ENCODE assay signal across 1 cellular context in the genomic region with DNA sequence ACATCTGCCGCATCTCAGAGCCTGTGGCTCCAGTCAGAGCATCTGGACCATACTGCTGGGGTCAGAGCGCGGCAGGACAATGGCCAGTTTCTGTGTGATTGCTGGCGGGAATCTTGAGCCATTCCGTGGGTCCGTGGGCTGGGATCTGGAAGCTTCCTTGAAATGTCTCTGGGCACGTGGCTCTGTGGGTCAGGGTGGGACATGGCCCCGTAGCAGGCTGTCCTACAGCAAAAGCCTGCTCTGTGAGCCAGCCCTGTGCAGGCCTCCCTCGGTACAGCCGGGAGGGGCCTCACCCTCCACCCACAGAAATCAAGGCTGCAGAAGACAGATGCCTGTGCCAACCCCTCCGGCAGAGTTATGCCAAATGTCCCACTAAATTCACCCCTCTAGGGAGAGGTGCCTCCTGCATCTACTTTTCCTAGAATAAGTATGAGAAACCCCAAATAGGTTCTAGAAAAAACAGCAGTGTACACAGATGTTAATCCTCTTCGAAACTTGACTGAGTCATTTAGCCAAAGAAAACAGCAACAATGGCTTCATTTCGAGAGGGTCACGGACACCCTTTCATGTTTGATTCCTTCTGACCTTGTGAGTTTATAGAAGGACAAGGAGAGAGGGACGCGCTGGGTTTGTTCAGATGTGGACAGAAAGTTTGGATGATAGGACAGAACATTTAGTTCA.
TF ChIP-seq lines count a peak whose summit lies in the region.

No MANE protein-coding gene starts in this region.

TF ChIP-seq in HepG2, 621 proteins besides CTCF, POLR2A, EP300 and RAD21 (continued from another document and continues in another):
- TF ChIP-seq, protein P1, sequence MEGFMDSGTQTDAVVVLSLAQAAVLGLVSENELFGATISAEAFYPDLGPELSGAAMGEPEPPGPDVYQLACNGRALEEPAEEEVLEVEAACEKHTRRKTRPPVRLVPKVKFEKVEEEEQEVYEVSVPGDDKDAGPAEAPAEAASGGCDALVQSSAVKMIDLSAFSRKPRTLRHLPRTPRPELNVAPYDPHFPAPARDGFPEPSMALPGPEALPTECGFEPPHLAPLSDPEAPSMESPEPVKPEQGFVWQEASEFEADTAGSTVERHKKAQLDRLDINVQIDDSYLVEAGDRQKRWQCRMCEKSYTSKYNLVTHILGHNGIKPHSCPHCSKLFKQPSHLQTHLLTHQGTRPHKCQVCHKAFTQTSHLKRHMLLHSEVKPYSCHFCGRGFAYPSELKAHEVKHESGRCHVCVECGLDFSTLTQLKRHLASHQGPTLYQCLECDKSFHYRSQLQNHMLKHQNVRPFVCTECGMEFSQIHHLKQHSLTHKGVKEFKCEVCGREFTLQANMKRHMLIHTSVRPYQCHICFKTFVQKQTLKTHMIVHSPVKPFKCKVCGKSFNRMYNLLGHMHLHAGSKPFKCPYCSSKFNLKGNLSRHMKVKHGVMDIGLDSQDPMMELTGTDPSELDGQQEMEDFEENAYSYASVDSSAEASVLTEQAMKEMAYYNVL (CRISPR knock-in tag; IDR thresholded peaks at IDR 0.05; ENCODE audit: borderline replicate concordance) = no peak
- TF ChIP-seq, protein P2, sequence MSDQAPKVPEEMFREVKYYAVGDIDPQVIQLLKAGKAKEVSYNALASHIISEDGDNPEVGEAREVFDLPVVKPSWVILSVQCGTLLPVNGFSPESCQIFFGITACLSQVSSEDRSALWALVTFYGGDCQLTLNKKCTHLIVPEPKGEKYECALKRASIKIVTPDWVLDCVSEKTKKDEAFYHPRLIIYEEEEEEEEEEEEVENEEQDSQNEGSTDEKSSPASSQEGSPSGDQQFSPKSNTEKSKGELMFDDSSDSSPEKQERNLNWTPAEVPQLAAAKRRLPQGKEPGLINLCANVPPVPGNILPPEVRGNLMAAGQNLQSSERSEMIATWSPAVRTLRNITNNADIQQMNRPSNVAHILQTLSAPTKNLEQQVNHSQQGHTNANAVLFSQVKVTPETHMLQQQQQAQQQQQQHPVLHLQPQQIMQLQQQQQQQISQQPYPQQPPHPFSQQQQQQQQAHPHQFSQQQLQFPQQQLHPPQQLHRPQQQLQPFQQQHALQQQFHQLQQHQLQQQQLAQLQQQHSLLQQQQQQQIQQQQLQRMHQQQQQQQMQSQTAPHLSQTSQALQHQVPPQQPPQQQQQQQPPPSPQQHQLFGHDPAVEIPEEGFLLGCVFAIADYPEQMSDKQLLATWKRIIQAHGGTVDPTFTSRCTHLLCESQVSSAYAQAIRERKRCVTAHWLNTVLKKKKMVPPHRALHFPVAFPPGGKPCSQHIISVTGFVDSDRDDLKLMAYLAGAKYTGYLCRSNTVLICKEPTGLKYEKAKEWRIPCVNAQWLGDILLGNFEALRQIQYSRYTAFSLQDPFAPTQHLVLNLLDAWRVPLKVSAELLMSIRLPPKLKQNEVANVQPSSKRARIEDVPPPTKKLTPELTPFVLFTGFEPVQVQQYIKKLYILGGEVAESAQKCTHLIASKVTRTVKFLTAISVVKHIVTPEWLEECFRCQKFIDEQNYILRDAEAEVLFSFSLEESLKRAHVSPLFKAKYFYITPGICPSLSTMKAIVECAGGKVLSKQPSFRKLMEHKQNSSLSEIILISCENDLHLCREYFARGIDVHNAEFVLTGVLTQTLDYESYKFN (CRISPR knock-in tag; conservative IDR thresholded peaks at IDR 0.05) = peak; percentile 74
- TF ChIP-seq MLLT10 (CRISPR knock-in tag; IDR thresholded peaks at IDR 0.05) (no peak), ZNF17 (CRISPR knock-in tag; IDR thresholded peaks at IDR 0.05) (no peak), FOSL2 (CRISPR knock-in tag; IDR thresholded peaks at IDR 0.05) (peak; percentile 93), GZF1 (CRISPR knock-in tag; IDR thresholded peaks at IDR 0.05) (no peak), KAT8 (CRISPR knock-in tag; IDR thresholded peaks at IDR 0.05) (0 out of 2 replicates have a peak, but pooled peaks have one; percentile 12), BORCS8-MEF2B (CRISPR knock-in tag; IDR thresholded peaks at IDR 0.05) (no peak), MED1 (CRISPR knock-in tag; IDR thresholded peaks at IDR 0.05) (peak; percentile 57; the same call in 1 of the 2 replicates), TARDBP (CRISPR knock-in tag; IDR thresholded peaks at IDR 0.05) (0 out of 2 replicates have a peak, but pooled peaks have one; percentile 25), HMG20B (CRISPR knock-in tag; conservative IDR thresholded peaks at IDR 0.05) (peak; percentile 67; the same call in 1 of the 2 replicates), ZNF615 (CRISPR knock-in tag; IDR thresholded peaks at IDR 0.05; ENCODE audit: borderline replicate concordance) (no peak), HDAC2 (CRISPR knock-in tag; IDR thresholded peaks at IDR 0.05) (peak; percentile 55), RFX3 (CRISPR knock-in tag; IDR thresholded peaks at IDR 0.05) (no peak), NR2C2 (CRISPR knock-in tag; IDR thresholded peaks at IDR 0.05; ENCODE audit: borderline replicate concordance) (peak; percentile 45; the same call in 1 of the 2 replicates)
- TF ChIP-seq, protein P3, sequence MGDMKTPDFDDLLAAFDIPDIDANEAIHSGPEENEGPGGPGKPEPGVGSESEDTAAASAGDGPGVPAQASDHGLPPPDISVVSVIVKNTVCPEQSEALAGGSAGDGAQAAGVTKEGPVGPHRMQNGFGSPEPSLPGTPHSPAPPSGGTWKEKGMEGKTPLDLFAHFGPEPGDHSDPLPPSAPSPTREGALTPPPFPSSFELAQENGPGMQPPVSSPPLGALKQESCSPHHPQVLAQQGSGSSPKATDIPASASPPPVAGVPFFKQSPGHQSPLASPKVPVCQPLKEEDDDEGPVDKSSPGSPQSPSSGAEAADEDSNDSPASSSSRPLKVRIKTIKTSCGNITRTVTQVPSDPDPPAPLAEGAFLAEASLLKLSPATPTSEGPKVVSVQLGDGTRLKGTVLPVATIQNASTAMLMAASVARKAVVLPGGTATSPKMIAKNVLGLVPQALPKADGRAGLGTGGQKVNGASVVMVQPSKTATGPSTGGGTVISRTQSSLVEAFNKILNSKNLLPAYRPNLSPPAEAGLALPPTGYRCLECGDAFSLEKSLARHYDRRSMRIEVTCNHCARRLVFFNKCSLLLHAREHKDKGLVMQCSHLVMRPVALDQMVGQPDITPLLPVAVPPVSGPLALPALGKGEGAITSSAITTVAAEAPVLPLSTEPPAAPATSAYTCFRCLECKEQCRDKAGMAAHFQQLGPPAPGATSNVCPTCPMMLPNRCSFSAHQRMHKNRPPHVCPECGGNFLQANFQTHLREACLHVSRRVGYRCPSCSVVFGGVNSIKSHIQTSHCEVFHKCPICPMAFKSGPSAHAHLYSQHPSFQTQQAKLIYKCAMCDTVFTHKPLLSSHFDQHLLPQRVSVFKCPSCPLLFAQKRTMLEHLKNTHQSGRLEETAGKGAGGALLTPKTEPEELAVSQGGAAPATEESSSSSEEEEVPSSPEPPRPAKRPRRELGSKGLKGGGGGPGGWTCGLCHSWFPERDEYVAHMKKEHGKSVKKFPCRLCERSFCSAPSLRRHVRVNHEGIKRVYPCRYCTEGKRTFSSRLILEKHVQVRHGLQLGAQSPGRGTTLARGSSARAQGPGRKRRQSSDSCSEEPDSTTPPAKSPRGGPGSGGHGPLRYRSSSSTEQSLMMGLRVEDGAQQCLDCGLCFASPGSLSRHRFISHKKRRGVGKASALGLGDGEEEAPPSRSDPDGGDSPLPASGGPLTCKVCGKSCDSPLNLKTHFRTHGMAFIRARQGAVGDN (CRISPR knock-in tag; IDR thresholded peaks at IDR 0.05) = peak; percentile 81
- TF ChIP-seq, protein P4, sequence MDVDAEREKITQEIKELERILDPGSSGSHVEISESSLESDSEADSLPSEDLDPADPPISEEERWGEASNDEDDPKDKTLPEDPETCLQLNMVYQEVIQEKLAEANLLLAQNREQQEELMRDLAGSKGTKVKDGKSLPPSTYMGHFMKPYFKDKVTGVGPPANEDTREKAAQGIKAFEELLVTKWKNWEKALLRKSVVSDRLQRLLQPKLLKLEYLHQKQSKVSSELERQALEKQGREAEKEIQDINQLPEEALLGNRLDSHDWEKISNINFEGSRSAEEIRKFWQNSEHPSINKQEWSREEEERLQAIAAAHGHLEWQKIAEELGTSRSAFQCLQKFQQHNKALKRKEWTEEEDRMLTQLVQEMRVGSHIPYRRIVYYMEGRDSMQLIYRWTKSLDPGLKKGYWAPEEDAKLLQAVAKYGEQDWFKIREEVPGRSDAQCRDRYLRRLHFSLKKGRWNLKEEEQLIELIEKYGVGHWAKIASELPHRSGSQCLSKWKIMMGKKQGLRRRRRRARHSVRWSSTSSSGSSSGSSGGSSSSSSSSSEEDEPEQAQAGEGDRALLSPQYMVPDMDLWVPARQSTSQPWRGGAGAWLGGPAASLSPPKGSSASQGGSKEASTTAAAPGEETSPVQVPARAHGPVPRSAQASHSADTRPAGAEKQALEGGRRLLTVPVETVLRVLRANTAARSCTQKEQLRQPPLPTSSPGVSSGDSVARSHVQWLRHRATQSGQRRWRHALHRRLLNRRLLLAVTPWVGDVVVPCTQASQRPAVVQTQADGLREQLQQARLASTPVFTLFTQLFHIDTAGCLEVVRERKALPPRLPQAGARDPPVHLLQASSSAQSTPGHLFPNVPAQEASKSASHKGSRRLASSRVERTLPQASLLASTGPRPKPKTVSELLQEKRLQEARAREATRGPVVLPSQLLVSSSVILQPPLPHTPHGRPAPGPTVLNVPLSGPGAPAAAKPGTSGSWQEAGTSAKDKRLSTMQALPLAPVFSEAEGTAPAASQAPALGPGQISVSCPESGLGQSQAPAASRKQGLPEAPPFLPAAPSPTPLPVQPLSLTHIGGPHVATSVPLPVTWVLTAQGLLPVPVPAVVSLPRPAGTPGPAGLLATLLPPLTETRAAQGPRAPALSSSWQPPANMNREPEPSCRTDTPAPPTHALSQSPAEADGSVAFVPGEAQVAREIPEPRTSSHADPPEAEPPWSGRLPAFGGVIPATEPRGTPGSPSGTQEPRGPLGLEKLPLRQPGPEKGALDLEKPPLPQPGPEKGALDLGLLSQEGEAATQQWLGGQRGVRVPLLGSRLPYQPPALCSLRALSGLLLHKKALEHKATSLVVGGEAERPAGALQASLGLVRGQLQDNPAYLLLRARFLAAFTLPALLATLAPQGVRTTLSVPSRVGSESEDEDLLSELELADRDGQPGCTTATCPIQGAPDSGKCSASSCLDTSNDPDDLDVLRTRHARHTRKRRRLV (CRISPR knock-in tag; IDR thresholded peaks at IDR 0.05) = no peak
- TF ChIP-seq, protein P5, sequence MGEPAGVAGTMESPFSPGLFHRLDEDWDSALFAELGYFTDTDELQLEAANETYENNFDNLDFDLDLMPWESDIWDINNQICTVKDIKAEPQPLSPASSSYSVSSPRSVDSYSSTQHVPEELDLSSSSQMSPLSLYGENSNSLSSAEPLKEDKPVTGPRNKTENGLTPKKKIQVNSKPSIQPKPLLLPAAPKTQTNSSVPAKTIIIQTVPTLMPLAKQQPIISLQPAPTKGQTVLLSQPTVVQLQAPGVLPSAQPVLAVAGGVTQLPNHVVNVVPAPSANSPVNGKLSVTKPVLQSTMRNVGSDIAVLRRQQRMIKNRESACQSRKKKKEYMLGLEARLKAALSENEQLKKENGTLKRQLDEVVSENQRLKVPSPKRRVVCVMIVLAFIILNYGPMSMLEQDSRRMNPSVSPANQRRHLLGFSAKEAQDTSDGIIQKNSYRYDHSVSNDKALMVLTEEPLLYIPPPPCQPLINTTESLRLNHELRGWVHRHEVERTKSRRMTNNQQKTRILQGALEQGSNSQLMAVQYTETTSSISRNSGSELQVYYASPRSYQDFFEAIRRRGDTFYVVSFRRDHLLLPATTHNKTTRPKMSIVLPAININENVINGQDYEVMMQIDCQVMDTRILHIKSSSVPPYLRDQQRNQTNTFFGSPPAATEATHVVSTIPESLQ (CRISPR knock-in tag; conservative IDR thresholded peaks at IDR 0.05) = no peak
- TF ChIP-seq, protein P6, sequence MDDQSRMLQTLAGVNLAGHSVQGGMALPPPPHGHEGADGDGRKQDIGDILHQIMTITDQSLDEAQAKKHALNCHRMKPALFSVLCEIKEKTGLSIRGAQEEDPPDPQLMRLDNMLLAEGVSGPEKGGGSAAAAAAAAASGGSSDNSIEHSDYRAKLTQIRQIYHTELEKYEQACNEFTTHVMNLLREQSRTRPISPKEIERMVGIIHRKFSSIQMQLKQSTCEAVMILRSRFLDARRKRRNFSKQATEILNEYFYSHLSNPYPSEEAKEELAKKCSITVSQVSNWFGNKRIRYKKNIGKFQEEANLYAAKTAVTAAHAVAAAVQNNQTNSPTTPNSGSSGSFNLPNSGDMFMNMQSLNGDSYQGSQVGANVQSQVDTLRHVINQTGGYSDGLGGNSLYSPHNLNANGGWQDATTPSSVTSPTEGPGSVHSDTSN (CRISPR knock-in tag; IDR thresholded peaks at IDR 0.05; ENCODE audit: borderline replicate concordance) = no peak
- TF ChIP-seq, protein P7, sequence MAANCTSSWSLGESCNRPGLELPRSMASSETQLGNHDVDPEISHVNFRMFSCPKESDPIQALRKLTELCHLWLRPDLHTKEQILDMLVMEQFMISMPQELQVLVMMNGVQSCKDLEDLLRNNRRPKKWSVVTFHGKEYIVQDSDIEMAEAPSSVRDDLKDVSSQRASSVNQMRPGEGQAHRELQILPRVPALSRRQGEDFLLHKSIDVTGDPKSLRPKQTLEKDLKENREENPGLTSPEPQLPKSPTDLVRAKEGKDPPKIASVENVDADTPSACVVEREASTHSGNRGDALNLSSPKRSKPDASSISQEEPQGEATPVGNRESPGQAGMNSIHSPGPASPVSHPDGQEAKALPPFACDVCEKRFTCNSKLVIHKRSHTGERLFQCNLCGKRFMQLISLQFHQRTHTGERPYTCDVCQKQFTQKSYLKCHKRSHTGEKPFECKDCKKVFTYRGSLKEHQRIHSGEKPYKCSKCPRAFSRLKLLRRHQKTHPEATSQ (CRISPR knock-in tag; IDR thresholded peaks at IDR 0.05; ENCODE audit: borderline replicate concordance) = 0 out of 2 replicates have a peak, but pooled peaks have one; percentile 47
- TF ChIP-seq, protein P8, sequence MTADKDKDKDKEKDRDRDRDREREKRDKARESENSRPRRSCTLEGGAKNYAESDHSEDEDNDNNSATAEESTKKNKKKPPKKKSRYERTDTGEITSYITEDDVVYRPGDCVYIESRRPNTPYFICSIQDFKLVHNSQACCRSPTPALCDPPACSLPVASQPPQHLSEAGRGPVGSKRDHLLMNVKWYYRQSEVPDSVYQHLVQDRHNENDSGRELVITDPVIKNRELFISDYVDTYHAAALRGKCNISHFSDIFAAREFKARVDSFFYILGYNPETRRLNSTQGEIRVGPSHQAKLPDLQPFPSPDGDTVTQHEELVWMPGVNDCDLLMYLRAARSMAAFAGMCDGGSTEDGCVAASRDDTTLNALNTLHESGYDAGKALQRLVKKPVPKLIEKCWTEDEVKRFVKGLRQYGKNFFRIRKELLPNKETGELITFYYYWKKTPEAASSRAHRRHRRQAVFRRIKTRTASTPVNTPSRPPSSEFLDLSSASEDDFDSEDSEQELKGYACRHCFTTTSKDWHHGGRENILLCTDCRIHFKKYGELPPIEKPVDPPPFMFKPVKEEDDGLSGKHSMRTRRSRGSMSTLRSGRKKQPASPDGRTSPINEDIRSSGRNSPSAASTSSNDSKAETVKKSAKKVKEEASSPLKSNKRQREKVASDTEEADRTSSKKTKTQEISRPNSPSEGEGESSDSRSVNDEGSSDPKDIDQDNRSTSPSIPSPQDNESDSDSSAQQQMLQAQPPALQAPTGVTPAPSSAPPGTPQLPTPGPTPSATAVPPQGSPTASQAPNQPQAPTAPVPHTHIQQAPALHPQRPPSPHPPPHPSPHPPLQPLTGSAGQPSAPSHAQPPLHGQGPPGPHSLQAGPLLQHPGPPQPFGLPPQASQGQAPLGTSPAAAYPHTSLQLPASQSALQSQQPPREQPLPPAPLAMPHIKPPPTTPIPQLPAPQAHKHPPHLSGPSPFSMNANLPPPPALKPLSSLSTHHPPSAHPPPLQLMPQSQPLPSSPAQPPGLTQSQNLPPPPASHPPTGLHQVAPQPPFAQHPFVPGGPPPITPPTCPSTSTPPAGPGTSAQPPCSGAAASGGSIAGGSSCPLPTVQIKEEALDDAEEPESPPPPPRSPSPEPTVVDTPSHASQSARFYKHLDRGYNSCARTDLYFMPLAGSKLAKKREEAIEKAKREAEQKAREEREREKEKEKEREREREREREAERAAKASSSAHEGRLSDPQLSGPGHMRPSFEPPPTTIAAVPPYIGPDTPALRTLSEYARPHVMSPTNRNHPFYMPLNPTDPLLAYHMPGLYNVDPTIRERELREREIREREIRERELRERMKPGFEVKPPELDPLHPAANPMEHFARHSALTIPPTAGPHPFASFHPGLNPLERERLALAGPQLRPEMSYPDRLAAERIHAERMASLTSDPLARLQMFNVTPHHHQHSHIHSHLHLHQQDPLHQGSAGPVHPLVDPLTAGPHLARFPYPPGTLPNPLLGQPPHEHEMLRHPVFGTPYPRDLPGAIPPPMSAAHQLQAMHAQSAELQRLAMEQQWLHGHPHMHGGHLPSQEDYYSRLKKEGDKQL (CRISPR knock-in tag; IDR thresholded peaks at IDR 0.05; ENCODE audit: low read depth) = peak; percentile 79
